Comparison of ENCODE assay signal across 27 cellular contexts in genomic region chr15:94057305-94057704, GRCh38.
"Had no signal": no experiment of that assay in that cellular context is flagged by ENCODE, and none has a peak within 500 bp of the region (broad histone marks: within the 10 kb centered on the region; RNA-seq: fewer than 3 reads in every experiment).

No MANE protein-coding gene starts in this region.

- H3K79me2 ChIP-seq: parathyroid adenoma had no signal

- H3K4me2 ChIP-seq: neural progenitor cell had no signal

- H3K4me1 ChIP-seq: colonic mucosa, lower lobe of right lung, parathyroid adenoma, right lobe of liver, transverse colon, upper lobe of right lung, uterus had no signal

- H3K27ac ChIP-seq: colonic mucosa, heart right ventricle, lower lobe of right lung, neural progenitor cell, parathyroid adenoma, right lobe of liver, suprapubic skin, transverse colon, upper lobe of right lung, uterus had no signal

- FAIRE-seq: islet of Langerhans, small intestine had no signal

- DNase-seq: colonic mucosa; effector CD8-positive, alpha-beta T cell; endodermal cell; erythroblast; foreskin melanocyte; glutamatergic neuron; heart right ventricle; hippocampal formation; kidney glomerular epithelial cell; left colon; left ventricle myocardium superior; lower lobe of right lung; right lobe of liver; small intestine; stimulated activated CD4-positive, alpha-beta T cell treated with anti-CD3 and anti-CD28 coated beads, Interleukin-12 subunit alpha, Interleukin-12 subunit beta, amount 100 ng/mL, for 4 hours; stimulated activated CD4-positive, alpha-beta T cell treated with anti-CD3 and anti-CD28 coated beads, Interleukin-1b, Interleukin-23, amount 100 ng/mL, for 48 hours; stimulated activated CD4-positive, alpha-beta T cell treated with anti-CD3 and anti-CD28 coated beads, Interleukin-4, amount 100 ng/mL, for 1 hour; stimulated activated CD8-positive, alpha-beta memory T cell treated with anti-CD3 and anti-CD28 coated beads, Interleukin-4, amount 100 ng/mL, for 48 hours; stimulated activated naive CD4-positive, alpha-beta T cell; stimulated activated naive CD8-positive, alpha-beta T cell treated with anti-CD3 and anti-CD28 coated beads, Interleukin-15, amount 100 ng/mL, for 72 hours; transverse colon; upper lobe of right lung; uterus had no signal

- H3K4me3 ChIP-seq: colonic mucosa, heart right ventricle, lower lobe of right lung, neural progenitor cell, right lobe of liver, suprapubic skin, transverse colon, upper lobe of right lung, uterus had no signal

- ATAC-seq: heart right ventricle; left colon; left ventricle myocardium superior; lower lobe of right lung; right lobe of liver; stimulated activated naive CD8-positive, alpha-beta T cell treated with anti-CD3 and anti-CD28 coated beads, Interleukin-15, amount 100 ng/mL, for 72 hours; upper lobe of right lung had no signal

- H2AFZ ChIP-seq: neural progenitor cell, parathyroid adenoma had no signal

- H3K9ac ChIP-seq: neural progenitor cell, parathyroid adenoma had no signal

- H3K36me3 ChIP-seq: colonic mucosa, heart right ventricle, lower lobe of right lung, neural progenitor cell, right lobe of liver, suprapubic skin, transverse colon, upper lobe of right lung, uterus had no signal

- H3K9me3 ChIP-seq: colonic mucosa, heart right ventricle, lower lobe of right lung, right lobe of liver, suprapubic skin, transverse colon, upper lobe of right lung, uterus had no signal

- H3K27me3 ChIP-seq: colonic mucosa, neural progenitor cell, right lobe of liver, suprapubic skin, transverse colon, upper lobe of right lung, uterus had no signal
